16 cellular contexts compared by ENCODE assay signal in genomic region chr6:22569281-22570184, GRCh38. TPM values are rescaled to one million over a fixed set of nuclear protein-coding genes. Genes with fewer than 3 reads are reported as not detected.
A peak's percentile ranks its signal among the peaks of the same experiment; 100 is the strongest.
DNase-seq lines count a peak whose midpoint lies in the region; ATAC-seq and TF ChIP-seq lines count a peak whose summit lies in the region.
"Had no signal": no experiment of that assay in that cellular context is flagged by ENCODE, and none has a peak within 500 bp of the region (broad histone marks: within the 10 kb centered on the region; RNA-seq: fewer than 3 reads in every experiment).

TSS of gene HDGFL1 (plus strand) at chr6:22569566. CDS start at chr6:22569576, 10 bp downstream.

- no peaks in the 10 kb centered on the region for H3K27me3 Mint-ChIP-seq in WTC11 (ENCODE audit: low read depth)

- no peak within 1 kb of the TSS for H3K18ac ChIP-seq in mesenchymal stem cell (ENCODE audit: low read depth in 1 of 2, low read length in 2 of 2)

- no peak within 1 kb of the TSS for H3K23ac ChIP-seq in mesenchymal stem cell (ENCODE audit: low read length in 2 of 2)

- no peak within 1 kb of the TSS for H3K4me3 ChIP-seq in mesenchymal stem cell (ENCODE audit: insufficient read depth in 1 of 2, low read depth in 1 of 2, low read length in 2 of 2)
- H3K4me3 ChIP-seq in sigmoid colon: no peak within 1 kb of the TSS
- H3K4me3 ChIP-seq: SK-N-MC had no signal

- no peaks in the 10 kb centered on the region for H3K27me3 ChIP-seq in mesenchymal stem cell (ENCODE audit: control insufficient read depth in 1 of 2, insufficient read depth in 1 of 2, low read length in 2 of 2)
- H3K27me3 ChIP-seq in sigmoid colon: no peaks in the 10 kb centered on the region

- H3K27ac ChIP-seq in mesenchymal stem cell (ENCODE audit: low read length, poor library complexity, severe bottlenecking) (no peak within 1 kb of the TSS), sigmoid colon (no peak within 1 kb of the TSS), substantia nigra (ENCODE audit: low read depth, low read length, poor library complexity, severe bottlenecking) (no peak within 1 kb of the TSS)
- H3K27ac ChIP-seq: C4-2B, SK-N-MC had no signal

- no peak within 1 kb of the TSS for H2AK5ac ChIP-seq in mesenchymal stem cell (ENCODE audit: low read length, severe bottlenecking)

- no peak within 1 kb of the TSS for H2BK15ac ChIP-seq in mesenchymal stem cell (ENCODE audit: low read depth, poor library complexity, severe bottlenecking)

- H3K4ac ChIP-seq in mesenchymal stem cell (ENCODE audit: low read depth in 1 of 2, low read length in 2 of 2): no peak within 1 kb of the TSS

- H2BK5ac ChIP-seq in mesenchymal stem cell (ENCODE audit: low read depth, low read length, poor library complexity, severe bottlenecking): no peak within 1 kb of the TSS

- H4K8ac ChIP-seq in mesenchymal stem cell (ENCODE audit: low read length): no peak within 1 kb of the TSS

- no peak within 1 kb of the TSS for H3K27ac Mint-ChIP-seq in WTC11

- H3K9me3 ChIP-seq in mesenchymal stem cell (ENCODE audit: control insufficient read depth, low read length): peaks cover 2% of the 10 kb centered on the region
- H3K9me3 ChIP-seq in sigmoid colon: no peaks in the 10 kb centered on the region

- 97% methylated on average over 89 of the region's 89 CpGs for WGBS in mesenchymal stem cell
- WGBS in sigmoid colon, 2 donors: 95 to 97% methylated on average over 89 of the region's 89 CpGs

- no peak within 1 kb of the TSS for H2BK120ac ChIP-seq in mesenchymal stem cell (ENCODE audit: low read depth, low read length)

- no peak within 1 kb of the TSS for H3K14ac ChIP-seq in mesenchymal stem cell (ENCODE audit: low read length in 2 of 2)

- DNase-seq in Right ventricle myocardium superior (peak; percentile 37), left ventricle myocardium superior (no peak), WTC11 (ENCODE audit: low spot score) (peak; percentile 17), mesenchymal stem cell (no peak), sigmoid colon (no peak), DMS 273 (lab: John Stamatoyannopoulos, UW; ENCODE audit: unreplicated experiment) (no peak), substantia nigra (lab: John Stamatoyannopoulos, UW) (no peak)
- DNase-seq: DMS 273 treated with DMSO at 0.1 percent for 48 hours, HCEC 1CT, NCI-H1436 treated with DMSO at 0.1 percent for 48 hours, NCI-H2029 treated with DMSO at 0.1 percent for 48 hours, NCI-H524 had no signal

- no peak for TF ChIP-seq EP300 in sigmoid colon (IDR thresholded peaks at IDR 0.05)

- peak within 1 kb of the TSS; percentile 54 for H4K91ac ChIP-seq in mesenchymal stem cell (ENCODE audit: low read length)

- peak within 1 kb of the TSS in 1 of 2 experiments; percentile 3 for H2BK12ac ChIP-seq in mesenchymal stem cell (ENCODE audit: low read length in 2 of 2)

- POLR2A ChIA-PET in WTC11 (lab: Charles Lee): no interaction called here

- CTCF ChIA-PET in WTC11 (lab: Charles Lee): no interaction called here

- TF ChIP-seq CTCF in WTC11 (IDR thresholded peaks at IDR 0.05) (no peak), sigmoid colon (IDR thresholded peaks at IDR 0.05) (no peak)

- no peak within 1 kb of the TSS for H3K9ac ChIP-seq in mesenchymal stem cell (ENCODE audit: low read length)

- TF ChIP-seq POLR2A in sigmoid colon (IDR thresholded peaks at IDR 0.05): no peak

- peaks cover 15% of the 10 kb centered on the region for H3K4me1 Mint-ChIP-seq in WTC11

- H2AFZ ChIP-seq in mesenchymal stem cell (ENCODE audit: low read depth, low read length): no peak within 1 kb of the TSS

- no peak within 1 kb of the TSS for H3K4me3 Mint-ChIP-seq in WTC11

- H3K4me2 ChIP-seq in mesenchymal stem cell (ENCODE audit: low read length, poor library complexity, severe bottlenecking): no peak within 1 kb of the TSS

- ATAC-seq in Right ventricle myocardium superior (ENCODE audit: poor library complexity) (no peak), left ventricle myocardium superior (no peak), WTC11 (no peak)

- H3K4me1 ChIP-seq in mesenchymal stem cell (ENCODE audit: control insufficient read depth, insufficient read depth, low read depth, low read length) (no peaks in the 10 kb centered on the region), sigmoid colon (no peaks in the 10 kb centered on the region)

- peaks cover 5% of the 10 kb centered on the region; the same call in 1 of the 2 replicates for H3K9me3 Mint-ChIP-seq in WTC11

- intact Hi-C loops in Right ventricle myocardium superior (cut with DNase I) (no loop called here), left ventricle myocardium superior (cut with micrococcal nuclease) (no loop called here), sigmoid colon (cut with DNase I) (no loop called here)

- H3K36me3 Mint-ChIP-seq in WTC11: no peaks in the 10 kb centered on the region

- H3K79me1 ChIP-seq in mesenchymal stem cell (replicated peaks; ENCODE audit: low read length, poor library complexity, severe bottlenecking): no peaks in the 10 kb centered on the region

- H3K36me3 ChIP-seq in mesenchymal stem cell (ENCODE audit: control insufficient read depth in 1 of 2, insufficient read depth in 2 of 2, low read depth in 1 of 2, low read length in 2 of 2) (no peaks in the 10 kb centered on the region), sigmoid colon (no peaks in the 10 kb centered on the region)

TF ChIP-seq in WTC11, 78 proteins besides CTCF, POLR2A, EP300 and RAD21:
- TF ChIP-seq ZNF532 (CRISPR knock-in tag; IDR thresholded peaks at IDR 0.05; ENCODE audit: borderline replicate concordance): no peak
- no peak for TF ChIP-seq MLX (CRISPR knock-in tag; IDR thresholded peaks at IDR 0.05)
- TF ChIP-seq FOXJ3 (CRISPR knock-in tag; IDR thresholded peaks at IDR 0.05; ENCODE audit: borderline replicate concordance): no peak
- TF ChIP-seq PRRX2 (CRISPR knock-in tag; IDR thresholded peaks at IDR 0.05): no peak
- no peak for TF ChIP-seq EMX1 (CRISPR knock-in tag; IDR thresholded peaks at IDR 0.05)
- TF ChIP-seq SMAD3 (CRISPR knock-in tag; IDR thresholded peaks at IDR 0.05; ENCODE audit: borderline replicate concordance): no peak
- TF ChIP-seq ZNF121 (CRISPR knock-in tag; IDR thresholded peaks at IDR 0.05): no peak
- no peak for TF ChIP-seq ZNF138 (CRISPR knock-in tag; conservative IDR thresholded peaks at IDR 0.05)
- no peak for TF ChIP-seq JUN (CRISPR knock-in tag; IDR thresholded peaks at IDR 0.05)
TF ChIP-seq in WTC11: peak in this region for 0.

RNA-seq across cellular contexts. Expression of gene HDGFL1, which starts in this region (rescaled TPM):
- total RNA-seq in Right ventricle myocardium superior (not detected), left ventricle myocardium superior (not detected), WTC11 (2021) (not detected in 3 replicates), sigmoid colon (not detected)
- not detected for polyA plus RNA-seq in mesenchymal stem cell (2013, experiment 1 of 2)
- polyA plus RNA-seq in mesenchymal stem cell (2013, experiment 2 of 2): not detected
- polyA plus RNA-seq in sigmoid colon: not detected
- total RNA-seq: Daoy, HT1080 had no signal

Comparison
In these comparisons a context has a peak if more than half of its experiments do, and no peak if none do; other contexts are left out.
1. Peak in DNase-seq in Right ventricle myocardium superior; RNA of the gene not detected or under 1 TPM.
2. Peak in DNase-seq in WTC11; RNA of the gene not detected or under 1 TPM.